Comparison of ENCODE assay signal across 12 cellular contexts in the genomic region with DNA sequence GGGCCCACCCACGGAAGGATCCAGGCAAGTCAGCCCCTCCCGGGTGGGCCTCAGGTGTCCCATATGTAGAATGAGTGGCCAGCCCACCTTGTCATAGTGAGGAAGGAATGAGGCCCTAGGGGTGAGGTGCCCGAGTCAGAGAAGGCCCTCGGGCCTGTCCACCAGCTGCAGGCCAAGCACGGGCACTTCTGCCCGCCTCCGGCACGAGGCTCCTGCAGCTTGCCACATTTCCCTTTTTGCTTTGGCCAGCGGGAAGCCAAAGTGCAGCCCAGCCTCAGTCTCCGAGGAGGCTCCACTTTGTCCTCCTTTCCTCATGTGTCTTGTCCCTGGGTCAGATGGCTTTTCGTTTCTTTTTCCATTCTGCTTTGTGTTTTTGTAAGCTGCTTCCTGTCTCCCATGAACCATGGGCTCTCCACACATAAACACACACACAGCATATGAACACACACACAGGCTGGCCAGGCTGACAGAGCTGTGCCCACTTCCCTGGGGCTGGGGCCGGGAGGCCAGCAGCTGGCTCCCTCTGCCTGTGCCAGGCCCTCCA.
A peak's percentile ranks its signal among the peaks of the same experiment; 100 is the strongest.
DNase-seq lines count a peak whose midpoint lies in the region; ATAC-seq, FAIRE-seq and TF ChIP-seq lines count a peak whose summit lies in the region.
"Had no signal": no experiment of that assay in that cellular context is flagged by ENCODE, and none has a peak within 500 bp of the region (broad histone marks: within the 10 kb centered on the region; RNA-seq: fewer than 3 reads in every experiment).

No MANE protein-coding gene starts in this region.

- H3K4me1 ChIP-seq in ACC112 (ENCODE audit: control insufficient read depth, insufficient read depth, low read length, unreplicated experiment) (peaks cover 32% of the 10 kb centered on the region), PC-3 (ENCODE audit: insufficient read depth, low read length) (peaks cover 17% of the 10 kb centered on the region), endothelial cell of umbilical vein (ENCODE audit: control insufficient read depth, extremely low read depth, insufficient read depth, low read length) (no peaks in the 10 kb centered on the region), osteoblast (ENCODE audit: insufficient read depth, low read length) (peaks cover 22% of the 10 kb centered on the region)

- no peaks in the 10 kb centered on the region for H3K27me3 ChIP-seq in ACC112 (ENCODE audit: insufficient read depth, low read length)
- no peaks in the 10 kb centered on the region for H3K27me3 ChIP-seq in PC-3 (ENCODE audit: low read length)
- H3K27me3 ChIP-seq in endothelial cell of umbilical vein (ENCODE audit: control insufficient read depth in 2 of 2, insufficient read depth in 2 of 2, low read length in 2 of 2): no peaks in the 10 kb centered on the region
- no peaks in the 10 kb centered on the region for H3K27me3 ChIP-seq in osteoblast (ENCODE audit: insufficient read depth, low read length)
- H3K27me3 ChIP-seq: foreskin keratinocyte had no signal

- peak overlapping the region; percentile 50 for H3K9ac ChIP-seq in PC-3 (ENCODE audit: low read length)
- no peak overlapping the region for H3K9ac ChIP-seq in endothelial cell of umbilical vein (replicated peaks; ENCODE audit: extremely low read depth, insufficient read depth, low read length)

- CTCF ChIA-PET in PC-3 (lab: Charles Lee): interaction anchor here (0.6 kb wide), 1 partner anchor 220 kb away, joined by 3 read pairs; no protein-coding TSS in a partner anchor
- CTCF ChIA-PET in endothelial cell of umbilical vein (lab: Charles Lee): interaction anchor here (1.1 to 3.2 kb wide), 2 partner anchors 17 to 216 kb away, joined by 4 to 12 read pairs; no protein-coding TSS in a partner anchor

- BruUV-seq in PC-3 (replicated peaks; lab: Mats Ljungman, UMichigan) (no TSS peak), endothelial cell of umbilical vein (replicated peaks; lab: Mats Ljungman, UMichigan) (no TSS peak)

- DNase-seq in PC-3: no peak
- peak; percentile 49 for DNase-seq in endothelial cell of umbilical vein (ENCODE audit: low read depth, low spot score)
- DNase-seq in osteoblast (ENCODE audit: insufficient read length, low spot score, missing footprints): no peak
- DNase-seq in Kasumi-1 (lab: John Stamatoyannopoulos, UW): no peak
- DNase-seq in ureter (ENCODE audit: low spot score): no peak
- no peak for DNase-seq in GM12891 (ENCODE audit: insufficient read length, low spot score)
- DNase-seq: activated CD4-positive, alpha-beta memory T cell treated with anti-CD3 and anti-CD28 coated beads for 36 hours; AML-193 had no signal

- H3F3A ChIP-seq in PC-3 (ENCODE audit: low read length, unreplicated experiment): peaks cover 4% of the 10 kb centered on the region

- H2AFZ ChIP-seq in ACC112 (ENCODE audit: low read length, unreplicated experiment) (no peak overlapping the region), PC-3 (ENCODE audit: low read length) (peak overlapping the region; percentile 48; the same call in 1 of the 2 replicates), endothelial cell of umbilical vein (ENCODE audit: low read depth, low read length) (no peak overlapping the region), osteoblast (ENCODE audit: low read length) (no peak overlapping the region)

- POLR2A ChIA-PET in PC-3 (lab: Charles Lee; ENCODE audit: unreplicated experiment): no interaction called here
- POLR2A ChIA-PET in endothelial cell of umbilical vein (lab: Charles Lee): interaction anchor here (0.7 kb wide), 1 partner anchor 13 kb away, joined by 9 read pairs; no protein-coding TSS in a partner anchor

- H4K20me1 ChIP-seq in PC-3 (ENCODE audit: low read length): no peaks in the 10 kb centered on the region
- no peaks in the 10 kb centered on the region for H4K20me1 ChIP-seq in endothelial cell of umbilical vein (replicated peaks; ENCODE audit: control insufficient read depth, extremely low read depth, insufficient read depth, low read length)
- H4K20me1 ChIP-seq in osteoblast (ENCODE audit: insufficient read depth, low read length): peaks cover 37% of the 10 kb centered on the region

- H3K9me1 ChIP-seq in endothelial cell of umbilical vein (replicated peaks; ENCODE audit: control insufficient read depth, extremely low read depth, insufficient read depth, low read length): no peaks in the 10 kb centered on the region

- no peak for FAIRE-seq in endothelial cell of umbilical vein (lab: Jason Lieb, UNC)
- no peak for FAIRE-seq in GM12891 (lab: Jason Lieb, UNC)
- FAIRE-seq: K562 had no signal

- no peak for TF ChIP-seq CTCF in PC-3 (conservative IDR thresholded peaks at IDR 0.05; ENCODE audit: low read depth, low read length)
- no peak for TF ChIP-seq CTCF in endothelial cell of umbilical vein (IDR thresholded peaks at IDR 0.05; ENCODE audit: extremely low read depth in 1 of 2, insufficient read depth in 1 of 2, low read depth in 1 of 2, low read length in 2 of 2)
- no peak for TF ChIP-seq CTCF in osteoblast (IDR thresholded peaks at IDR 0.05; ENCODE audit: extremely low read depth, low read depth, low read length)

- peak overlapping the region; percentile 70 for H3K4me2 ChIP-seq in PC-3 (ENCODE audit: low read length)
- H3K4me2 ChIP-seq in endothelial cell of umbilical vein (ENCODE audit: insufficient read depth, low read length): no peak overlapping the region
- H3K4me2 ChIP-seq in osteoblast (ENCODE audit: insufficient read depth, low read length): peak overlapping the region; percentile 40

- H3K9me2 ChIP-seq in PC-3 (replicated peaks; ENCODE audit: low read length): no peaks in the 10 kb centered on the region

- TF ChIP-seq POLR2A in endothelial cell of umbilical vein (IDR thresholded peaks at IDR 0.05; ENCODE audit: low read depth, low read length) (no peak), GM12891 (IDR thresholded peaks at IDR 0.05; ENCODE audit: low read depth, low read length) (no peak)

- intact Hi-C loops in PC-3 (cut with micrococcal nuclease) (no loop called here), endothelial cell of umbilical vein (cut with micrococcal nuclease) (no loop called here)

- dilution Hi-C loops in endothelial cell of umbilical vein (cut with MboI; ENCODE audit: extremely low pct_ligation_motif_present, low sequenced_read_pairs): no loop called here

- H3K27ac ChIP-seq in ACC112 (ENCODE audit: low read depth, low read length) (peak overlapping the region; percentile 72), PC-3 (ENCODE audit: low read length) (peak overlapping the region; percentile 79), endothelial cell of umbilical vein (ENCODE audit: insufficient read depth, low read depth, low read length) (no peak overlapping the region), osteoblast (ENCODE audit: low read depth, low read length) (peak overlapping the region; percentile 81)
- H3K27ac ChIP-seq: foreskin keratinocyte had no signal

- H3K36me3 ChIP-seq in ACC112 (ENCODE audit: insufficient read depth, low read length) (peaks cover 25% of the 10 kb centered on the region), PC-3 (ENCODE audit: low read depth, low read length) (no peaks in the 10 kb centered on the region), endothelial cell of umbilical vein (ENCODE audit: control insufficient read depth in 2 of 2, extremely low read depth in 1 of 2, insufficient read depth in 2 of 2, low read length in 2 of 2) (peaks cover 5 to 48% of the 10 kb centered on the region in 2 experiments), osteoblast (ENCODE audit: insufficient read depth, low read length) (peaks cover 84% of the 10 kb centered on the region)

- ATAC-seq in PC-3: no peak
- ATAC-seq in HG02981 (IDR thresholded peaks at IDR 0.05; ENCODE audit: unreplicated experiment): no peak
- ATAC-seq: K562 had no signal

- no peak overlapping the region for H3K4me3 ChIP-seq in ACC112 (ENCODE audit: low read depth, low read length)
- peak overlapping the region; percentile 35; the same call in 1 of the 2 replicates for H3K4me3 ChIP-seq in PC-3 (ENCODE audit: low read length)
- no peak overlapping the region for H3K4me3 ChIP-seq in endothelial cell of umbilical vein (replicated peaks in 1 of 3; ENCODE audit: insufficient read depth in 1 of 3, low read depth in 1 of 3, low read length in 3 of 3)
- H3K4me3 ChIP-seq in osteoblast (ENCODE audit: insufficient read depth, low read length): peak overlapping the region; percentile 12
- H3K4me3 ChIP-seq: K562 had no signal

- H3K79me2 ChIP-seq in ACC112 (ENCODE audit: control insufficient read depth, insufficient read depth, low read length, unreplicated experiment): no peaks in the 10 kb centered on the region
- no peaks in the 10 kb centered on the region for H3K79me2 ChIP-seq in PC-3 (ENCODE audit: low read length)
- no peaks in the 10 kb centered on the region for H3K79me2 ChIP-seq in endothelial cell of umbilical vein (ENCODE audit: control insufficient read depth, insufficient read depth, low read length)
- H3K79me2 ChIP-seq in osteoblast (ENCODE audit: insufficient read depth, low read length): peaks cover 38% of the 10 kb centered on the region

- H3K9me3 ChIP-seq in PC-3 (ENCODE audit: low read length) (no peaks in the 10 kb centered on the region), endothelial cell of umbilical vein (replicated peaks; ENCODE audit: control insufficient read depth, insufficient read depth, low read length) (no peaks in the 10 kb centered on the region), osteoblast (ENCODE audit: low read depth, low read length) (no peaks in the 10 kb centered on the region)

TF ChIP-seq in endothelial cell of umbilical vein, 7 proteins besides CTCF, POLR2A, EP300 and RAD21 (continues in another document):
- no peak for TF ChIP-seq MYC (IDR thresholded peaks at IDR 0.05; ENCODE audit: low read depth, low read length)
- no peak for TF ChIP-seq MAX (IDR thresholded peaks at IDR 0.05; ENCODE audit: insufficient read depth, insufficient read length)
- TF ChIP-seq JUN (IDR thresholded peaks at IDR 0.05; ENCODE audit: borderline replicate concordance, insufficient read depth, insufficient read length, low read depth): no peak
- no peak for TF ChIP-seq FOS (IDR thresholded peaks at IDR 0.05; ENCODE audit: borderline replicate concordance, insufficient read depth, low read length)

TF ChIP-seq in GM12891, 5 proteins besides CTCF, POLR2A, EP300 and RAD21:
- TF ChIP-seq TAF1 (IDR thresholded peaks at IDR 0.05; ENCODE audit: low read depth, low read length) (no peak), POLR2AphosphoS5 (IDR thresholded peaks at IDR 0.05; ENCODE audit: low read depth, low read length) (no peak), SPI1 (IDR thresholded peaks at IDR 0.05; ENCODE audit: low read depth, low read length) (no peak), POU2F2 (IDR thresholded peaks at IDR 0.05; ENCODE audit: low read depth, low read length) (no peak), PAX5 (IDR thresholded peaks at IDR 0.05; ENCODE audit: insufficient read depth, low read length, severe bottlenecking) (no peak)
TF ChIP-seq in GM12891: peak in this region for 0.

Comparison
In these comparisons a context has a peak if more than half of its experiments do, and no peak if none do; other contexts are left out.
1. H3K4me3 ChIP-seq: peak in PC-3 (single experiment) and osteoblast (single experiment); none in ACC112 (single experiment) and endothelial cell of umbilical vein (0 of 3).